Comparison of ENCODE assay signal across 1 cellular context in the genomic region with DNA sequence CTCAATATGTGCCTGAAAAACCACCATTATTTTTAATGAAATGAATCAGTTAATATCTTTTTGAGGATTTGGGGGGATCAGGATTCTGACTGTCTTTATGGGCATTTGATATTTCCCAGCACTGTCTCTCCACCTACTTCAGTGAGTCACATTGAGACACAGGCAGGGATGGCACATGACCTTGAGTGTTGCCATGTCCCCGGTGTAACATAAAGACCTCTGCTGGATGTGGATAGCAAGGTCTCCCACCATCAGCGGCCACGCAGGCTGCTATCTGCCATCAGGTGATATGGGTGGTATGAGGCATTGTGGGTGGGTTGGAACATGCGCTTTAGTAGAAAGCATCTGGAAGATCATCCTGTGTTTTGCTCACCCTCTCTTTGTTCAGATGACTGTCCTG.
A peak's percentile ranks its signal among the peaks of the same experiment; 100 is the strongest.
TF ChIP-seq lines count a peak whose summit lies in the region.

No MANE protein-coding gene starts in this region.

TF ChIP-seq in K562, 482 proteins besides CTCF, POLR2A, EP300 and RAD21:
- TF ChIP-seq POLR2AphosphoS2 (IDR thresholded peaks at IDR 0.05; ENCODE audit: low read length) = no peak
- TF ChIP-seq TAL1 (IDR thresholded peaks at IDR 0.05) = peak; percentile 24; the same call in 1 of the 2 replicates
- TF ChIP-seq CBFA2T3 (IDR thresholded peaks at IDR 0.05) = peak; percentile 40; the same call in 1 of the 2 replicates
